In genomic region chr14:99551034-99551922, GRCh38 we compare ENCODE assay signal across 18 cellular contexts. TPM values are rescaled to one million over a fixed set of nuclear protein-coding genes. Genes with fewer than 3 reads are reported as not detected.
DNase-seq lines count a peak whose midpoint lies in the region; ATAC-seq and TF ChIP-seq lines count a peak whose summit lies in the region.
"Had no signal": no experiment of that assay in that cellular context is flagged by ENCODE, and none has a peak within 500 bp of the region (broad histone marks: within the 10 kb centered on the region; RNA-seq: fewer than 3 reads in every experiment).

No MANE protein-coding gene starts in this region.

- TF ChIP-seq CTCF in HEK293 (tag by site-specific recombination; IDR thresholded peaks at IDR 0.05) (no peak), body of pancreas (IDR thresholded peaks at IDR 0.05) (no peak), osteoblast (IDR thresholded peaks at IDR 0.05; ENCODE audit: extremely low read depth, low read depth, low read length) (no peak)

- peak in 2 of 3 experiments; percentile 6 to 18 for DNase-seq in NCI-H1417 (lab: John Stamatoyannopoulos, UW)
- DNase-seq in NCI-H1417 treated with DMSO at 0.1 percent for 48 hours (lab: John Stamatoyannopoulos, UW): no peak
- DNase-seq in body of pancreas: no peak
- DNase-seq in osteoblast (ENCODE audit: insufficient read length, low spot score, missing footprints): peak; percentile 27
- no peak for DNase-seq in NCI-H1436 treated with DMSO at 0.1 percent for 48 hours (lab: John Stamatoyannopoulos, UW)
- DNase-seq in NOMO-1 treated with dmso at 0.1 percent for 144 hours (lab: John Stamatoyannopoulos, UW; ENCODE audit: unreplicated experiment): no peak
- DNase-seq in EL: no peak
- DNase-seq: activated CD4-positive, alpha-beta T cell treated with anti-CD3 and anti-CD28 coated beads for 1 hour; activated T-cell treated with anti-CD3 and anti-CD28 coated beads, Interleukin-2, amount 50 U/mL, for 24 hours; AML-193; amniotic stem cell; COR-L47; HCEC 1CT; Karpas-422; PC-9; SHP77 treated with DMSO at 0.1 percent for 48 hours had no signal

- intact Hi-C loops in body of pancreas (cut with DNase I): no loop called here

- H3K4me1 ChIP-seq in HEK293 (ENCODE audit: control insufficient read depth, insufficient read depth, low read length) (peaks cover 4% of the 10 kb centered on the region), body of pancreas (peaks cover 68% of the 10 kb centered on the region), osteoblast (ENCODE audit: insufficient read depth, low read length) (no peaks in the 10 kb centered on the region)

- TF ChIP-seq POLR2A in body of pancreas (IDR thresholded peaks at IDR 0.05): no peak

- H2AFZ ChIP-seq in osteoblast (ENCODE audit: low read length): no peak overlapping the region
- H2AFZ ChIP-seq: PC-9 had no signal

- CTCF ChIA-PET in HEK293 (lab: Yijun Ruan, JAX): no interaction called here

- no peak overlapping the region for H3K27ac ChIP-seq in HEK293 (ENCODE audit: extremely low read depth, low read depth, low read length)
- peak overlapping the region in 3 of 4 donors; percentile 91 to 97 (median 93) for H3K27ac ChIP-seq in body of pancreas
- H3K27ac ChIP-seq in osteoblast (ENCODE audit: low read depth, low read length): no peak overlapping the region
- H3K27ac ChIP-seq: coronary artery, PC-9 had no signal

- H3K4me2 ChIP-seq in osteoblast (ENCODE audit: insufficient read depth, low read length): no peak overlapping the region
- H3K4me2 ChIP-seq: PC-9 had no signal

- H3K4me3 ChIP-seq in HEK293 (ENCODE audit: low read depth, low read length): no peak overlapping the region
- no peak overlapping the region for H3K4me3 ChIP-seq in body of pancreas
- H3K4me3 ChIP-seq in osteoblast (ENCODE audit: insufficient read depth, low read length): no peak overlapping the region
- H3K4me3 ChIP-seq: coronary artery, PC-9 had no signal

- H4K20me1 ChIP-seq in osteoblast (ENCODE audit: insufficient read depth, low read length): peaks cover 52% of the 10 kb centered on the region

- 66 to 82% methylated on average over 11 of the region's 11 CpGs for WGBS in body of pancreas, 2 donors

- H3K36me3 ChIP-seq in HEK293 (ENCODE audit: control insufficient read depth in 2 of 2, insufficient read depth in 1 of 2, low read length in 2 of 2) (no peaks in the 10 kb centered on the region), body of pancreas (replicated peaks in 1 of 2; ENCODE audit: insufficient read depth in 1 of 2, low read depth in 2 of 2) (no peaks in the 10 kb centered on the region), osteoblast (ENCODE audit: insufficient read depth, low read length) (no peaks in the 10 kb centered on the region)

- no peaks in the 10 kb centered on the region for H3K27me3 ChIP-seq in body of pancreas
- H3K27me3 ChIP-seq in osteoblast (ENCODE audit: insufficient read depth, low read length): peaks cover 3% of the 10 kb centered on the region

- no peaks in the 10 kb centered on the region for H3K79me2 ChIP-seq in osteoblast (ENCODE audit: insufficient read depth, low read length)

- no peak for ATAC-seq in body of pancreas

- H3K9me3 ChIP-seq in HEK293 (ENCODE audit: control insufficient read depth, insufficient read depth, low read depth, low read length) (no peaks in the 10 kb centered on the region), body of pancreas (no peaks in the 10 kb centered on the region), osteoblast (ENCODE audit: low read depth, low read length) (no peaks in the 10 kb centered on the region)

- POLR2A ChIA-PET in HEK293 (lab: Yijun Ruan, JAX): no interaction called here

TF ChIP-seq in HEK293, 187 proteins besides CTCF, POLR2A, EP300 and RAD21 (continues in another document):
- TF ChIP-seq KLF10 (tag by site-specific recombination; IDR thresholded peaks at IDR 0.05) (no peak), ZFHX2 (tag by site-specific recombination; conservative IDR thresholded peaks at IDR 0.05) (peak; percentile 90), MEIS1 (CRISPR knock-in tag; IDR thresholded peaks at IDR 0.05; ENCODE audit: borderline replicate concordance) (no peak), ZNF664 (tag by site-specific recombination; IDR thresholded peaks at IDR 0.05) (no peak), ZNF510 (tag by site-specific recombination; IDR thresholded peaks at IDR 0.05; ENCODE audit: insufficient replicate concordance) (no peak), EGR2 (tag by site-specific recombination; IDR thresholded peaks at IDR 0.05; ENCODE audit: low read depth) (peak; percentile 89), ZNF214 (tag by site-specific recombination; IDR thresholded peaks at IDR 0.05; ENCODE audit: borderline replicate concordance) (no peak), ZXDB (tag by site-specific recombination; IDR thresholded peaks at IDR 0.05) (no peak), SP7 (tag by site-specific recombination; IDR thresholded peaks at IDR 0.05) (no peak), ZNF843 (tag by site-specific recombination; IDR thresholded peaks at IDR 0.05) (no peak), SCRT1 (tag by site-specific recombination; IDR thresholded peaks at IDR 0.05; ENCODE audit: borderline replicate concordance) (peak; percentile 88; the same call in 1 of the 2 replicates), ZNF248 (tag by site-specific recombination; IDR thresholded peaks at IDR 0.05) (no peak), ZNF768 (tag by site-specific recombination; IDR thresholded peaks at IDR 0.05) (no peak), KLF16 (tag by site-specific recombination; IDR thresholded peaks at IDR 0.05) (no peak), ZNF747 (tag by site-specific recombination; IDR thresholded peaks at IDR 0.05) (no peak), ZNF621 (tag by site-specific recombination; IDR thresholded peaks at IDR 0.05) (no peak)
- TF ChIP-seq, protein P1, sequence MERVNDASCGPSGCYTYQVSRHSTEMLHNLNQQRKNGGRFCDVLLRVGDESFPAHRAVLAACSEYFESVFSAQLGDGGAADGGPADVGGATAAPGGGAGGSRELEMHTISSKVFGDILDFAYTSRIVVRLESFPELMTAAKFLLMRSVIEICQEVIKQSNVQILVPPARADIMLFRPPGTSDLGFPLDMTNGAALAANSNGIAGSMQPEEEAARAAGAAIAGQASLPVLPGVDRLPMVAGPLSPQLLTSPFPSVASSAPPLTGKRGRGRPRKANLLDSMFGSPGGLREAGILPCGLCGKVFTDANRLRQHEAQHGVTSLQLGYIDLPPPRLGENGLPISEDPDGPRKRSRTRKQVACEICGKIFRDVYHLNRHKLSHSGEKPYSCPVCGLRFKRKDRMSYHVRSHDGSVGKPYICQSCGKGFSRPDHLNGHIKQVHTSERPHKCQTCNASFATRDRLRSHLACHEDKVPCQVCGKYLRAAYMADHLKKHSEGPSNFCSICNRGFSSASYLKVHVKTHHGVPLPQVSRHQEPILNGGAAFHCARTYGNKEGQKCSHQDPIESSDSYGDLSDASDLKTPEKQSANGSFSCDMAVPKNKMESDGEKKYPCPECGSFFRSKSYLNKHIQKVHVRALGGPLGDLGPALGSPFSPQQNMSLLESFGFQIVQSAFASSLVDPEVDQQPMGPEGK (tag by site-specific recombination; IDR thresholded peaks at IDR 0.05): no peak
- TF ChIP-seq, protein P2, sequence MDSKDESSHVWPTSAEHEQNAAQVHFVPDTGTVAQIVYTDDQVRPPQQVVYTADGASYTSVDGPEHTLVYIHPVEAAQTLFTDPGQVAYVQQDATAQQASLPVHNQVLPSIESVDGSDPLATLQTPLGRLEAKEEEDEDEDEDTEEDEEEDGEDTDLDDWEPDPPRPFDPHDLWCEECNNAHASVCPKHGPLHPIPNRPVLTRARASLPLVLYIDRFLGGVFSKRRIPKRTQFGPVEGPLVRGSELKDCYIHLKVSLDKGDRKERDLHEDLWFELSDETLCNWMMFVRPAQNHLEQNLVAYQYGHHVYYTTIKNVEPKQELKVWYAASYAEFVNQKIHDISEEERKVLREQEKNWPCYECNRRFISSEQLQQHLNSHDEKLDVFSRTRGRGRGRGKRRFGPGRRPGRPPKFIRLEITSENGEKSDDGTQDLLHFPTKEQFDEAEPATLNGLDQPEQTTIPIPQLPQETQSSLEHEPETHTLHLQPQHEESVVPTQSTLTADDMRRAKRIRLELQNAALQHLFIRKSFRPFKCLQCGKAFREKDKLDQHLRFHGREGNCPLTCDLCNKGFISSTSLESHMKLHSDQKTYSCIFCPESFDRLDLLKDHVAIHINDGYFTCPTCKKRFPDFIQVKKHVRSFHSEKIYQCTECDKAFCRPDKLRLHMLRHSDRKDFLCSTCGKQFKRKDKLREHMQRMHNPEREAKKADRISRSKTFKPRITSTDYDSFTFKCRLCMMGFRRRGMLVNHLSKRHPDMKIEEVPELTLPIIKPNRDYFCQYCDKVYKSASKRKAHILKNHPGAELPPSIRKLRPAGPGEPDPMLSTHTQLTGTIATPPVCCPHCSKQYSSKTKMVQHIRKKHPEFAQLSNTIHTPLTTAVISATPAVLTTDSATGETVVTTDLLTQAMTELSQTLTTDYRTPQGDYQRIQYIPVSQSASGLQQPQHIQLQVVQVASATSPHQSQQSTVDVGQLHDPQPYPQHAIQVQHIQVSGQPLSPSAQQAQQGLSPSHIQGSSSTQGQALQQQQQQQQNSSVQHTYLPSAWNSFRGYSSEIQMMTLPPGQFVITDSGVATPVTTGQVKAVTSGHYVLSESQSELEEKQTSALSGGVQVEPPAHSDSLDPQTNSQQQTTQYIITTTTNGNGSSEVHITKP (tag by site-specific recombination; IDR thresholded peaks at IDR 0.05): no peak
- TF ChIP-seq, protein P3, sequence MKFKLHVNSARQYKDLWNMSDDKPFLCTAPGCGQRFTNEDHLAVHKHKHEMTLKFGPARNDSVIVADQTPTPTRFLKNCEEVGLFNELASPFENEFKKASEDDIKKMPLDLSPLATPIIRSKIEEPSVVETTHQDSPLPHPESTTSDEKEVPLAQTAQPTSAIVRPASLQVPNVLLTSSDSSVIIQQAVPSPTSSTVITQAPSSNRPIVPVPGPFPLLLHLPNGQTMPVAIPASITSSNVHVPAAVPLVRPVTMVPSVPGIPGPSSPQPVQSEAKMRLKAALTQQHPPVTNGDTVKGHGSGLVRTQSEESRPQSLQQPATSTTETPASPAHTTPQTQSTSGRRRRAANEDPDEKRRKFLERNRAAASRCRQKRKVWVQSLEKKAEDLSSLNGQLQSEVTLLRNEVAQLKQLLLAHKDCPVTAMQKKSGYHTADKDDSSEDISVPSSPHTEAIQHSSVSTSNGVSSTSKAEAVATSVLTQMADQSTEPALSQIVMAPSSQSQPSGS (tag by site-specific recombination; IDR thresholded peaks at IDR 0.05; ENCODE audit: low read depth): no peak

RNA-seq across cellular contexts. Expression of gene CCDC85C, which starts 52.7 kb away (rescaled TPM):
- total RNA-seq in body of pancreas: 10 to 100 TPM in 1 of 2 donors, 1 to 10 TPM in 1; 8.9 to 10.1 TPM
- 3.2 and 3.6 TPM in 2 replicates for total RNA-seq in osteoblast

Comparison
In these comparisons a context has a peak if more than half of its experiments do, and no peak if none do; other contexts are left out.
1. DNase-seq: peak in NCI-H1417 (2 of 3) and osteoblast (single experiment); none in NCI-H1417 treated with DMSO at 0.1 percent for 48 hours (single experiment), body of pancreas (0 of 4), NCI-H1436 treated with DMSO at 0.1 percent for 48 hours (single experiment), NOMO-1 treated with dmso at 0.1 percent for 144 hours (single experiment) and EL (single experiment).
2. H3K27ac ChIP-seq: peak in body of pancreas (3 of 4); none in HEK293 (single experiment) and osteoblast (single experiment).